ENCODE assay signal across 26 cellular contexts in the genomic region with DNA sequence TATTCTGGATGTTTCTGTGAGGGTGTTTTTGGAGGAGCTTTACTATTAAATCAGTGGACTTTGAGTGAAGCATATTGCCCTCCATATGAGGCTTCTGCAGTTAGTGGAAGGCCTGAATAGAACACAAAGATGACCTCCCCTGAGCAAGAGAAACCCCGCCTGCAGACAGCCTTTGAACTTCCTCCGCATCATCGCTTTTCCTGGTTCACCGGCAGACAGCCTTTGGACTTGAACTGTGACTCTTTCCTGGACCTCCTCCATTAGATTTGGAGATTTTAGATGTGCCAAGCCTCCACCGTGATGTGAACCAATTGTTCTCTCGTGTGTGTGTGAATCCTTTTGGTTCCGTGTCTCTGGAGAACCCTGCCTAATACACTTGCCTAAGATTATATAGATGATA.
"Had no signal": no experiment of that assay in that cellular context is flagged by ENCODE, and none has a peak within 500 bp of the region (broad histone marks: within the 10 kb centered on the region; RNA-seq: fewer than 3 reads in every experiment).

No MANE protein-coding gene starts in this region.

- H3K4me1 Mint-ChIP-seq: nephron progenitor cell had no signal

- H3K36me3 ChIP-seq: heart right ventricle, left lung, neutrophil, right atrium auricular region, spleen, suprapubic skin, thoracic aorta, tibial artery, upper lobe of right lung had no signal

- H3K27me3 Mint-ChIP-seq: naive B cell; stimulated activated naive CD8-positive, alpha-beta T cell treated with anti-CD3 and anti-CD28 coated beads, Interleukin-15, Interleukin-2, amounts not matched to agents 100 ng/mL and 50 ng/mL, for 24 hours had no signal

- H3K27me3 ChIP-seq: heart right ventricle, hepatocyte, left lung, neutrophil, right atrium auricular region, spleen, suprapubic skin, tibial artery, upper lobe of right lung had no signal

- H3K4me2 ChIP-seq: hepatocyte had no signal

- H3K4me1 ChIP-seq: right atrium auricular region, spleen, tibial artery, upper lobe of right lung had no signal

- H3K27ac Mint-ChIP-seq: mesothelial cell of epicardium; natural killer cell; nephron progenitor cell; stimulated activated effector memory CD8-positive, alpha-beta T cell treated with anti-CD3 and anti-CD28 coated beads, Interleukin-12 subunit alpha, Interleukin-12 subunit beta, amount 100 ng/mL, for 72 hours; stimulated activated naive CD8-positive, alpha-beta T cell treated with anti-CD3 and anti-CD28 coated beads, Interleukin-15, Interleukin-2, amounts not matched to agents 100 ng/mL and 50 ng/mL, for 24 hours had no signal

- H3K4me3 ChIP-seq: heart right ventricle, hepatocyte, left lung, lung, right atrium auricular region, skin epidermis, spleen, suprapubic skin, thoracic aorta, tibial artery, upper lobe of right lung had no signal

- H3K36me3 Mint-ChIP-seq: natural killer cell; stimulated activated effector memory CD8-positive, alpha-beta T cell treated with anti-CD3 and anti-CD28 coated beads, Interleukin-12 subunit alpha, Interleukin-12 subunit beta, amount 100 ng/mL, for 72 hours had no signal

- H3K9ac ChIP-seq: parathyroid adenoma had no signal

- H3K9me3 ChIP-seq: neutrophil, right atrium auricular region, suprapubic skin, thoracic aorta, tibial artery, upper lobe of right lung had no signal

- ATAC-seq: heart right ventricle, left cardiac atrium, left lung, natural killer cell, sciatic nerve, upper lobe of right lung had no signal

- H3K79me2 ChIP-seq: hepatocyte, parathyroid adenoma had no signal

- H3K27ac ChIP-seq: heart right ventricle, hepatocyte, left lung, neutrophil, parathyroid adenoma, right atrium auricular region, skin epidermis, spleen, suprapubic skin, thoracic aorta, tibial artery, upper lobe of right lung had no signal

- H2AFZ ChIP-seq: hepatocyte, parathyroid adenoma had no signal

- DNase-seq: heart right ventricle; kidney glomerular epithelial cell; left cardiac atrium; left lung; naive B cell; natural killer cell; nephron progenitor cell; occipital lobe; spleen; stimulated activated CD4-positive, alpha-beta T cell treated with anti-CD3 and anti-CD28 coated beads, Interleukin-4, amount 100 ng/mL, for 24 hours; stimulated activated naive CD4-positive, alpha-beta T cell; tibial artery; trophoblast cell; upper lobe of right lung had no signal

- H3K4me3 Mint-ChIP-seq: mesothelial cell of epicardium; naive B cell; natural killer cell; nephron progenitor cell; stimulated activated effector memory CD8-positive, alpha-beta T cell treated with anti-CD3 and anti-CD28 coated beads, Interleukin-12 subunit alpha, Interleukin-12 subunit beta, amount 100 ng/mL, for 72 hours; stimulated activated naive CD8-positive, alpha-beta T cell treated with anti-CD3 and anti-CD28 coated beads, Interleukin-15, Interleukin-2, amounts not matched to agents 100 ng/mL and 50 ng/mL, for 24 hours had no signal
